In genomic region chr3:33442190-33442589, GRCh38 we compare ENCODE assay signal across 13 cellular contexts. TPM values are rescaled to one million over a fixed set of nuclear protein-coding genes. Genes with fewer than 3 reads are reported as not detected.
DNase-seq lines count a peak whose midpoint lies in the region; ATAC-seq and TF ChIP-seq lines count a peak whose summit lies in the region.
"Had no signal": no experiment of that assay in that cellular context is flagged by ENCODE, and none has a peak within 500 bp of the region (broad histone marks: within the 10 kb centered on the region; RNA-seq: fewer than 3 reads in every experiment).

No MANE protein-coding gene starts in this region.

- no peaks in the 10 kb centered on the region for H3K9me3 Mint-ChIP-seq in CD4-positive, alpha-beta T cell
- no peaks in the 10 kb centered on the region for H3K9me3 Mint-ChIP-seq in MCF 10A (ENCODE audit: unreplicated experiment)
- H3K9me3 Mint-ChIP-seq in osteocyte (ENCODE audit: unreplicated experiment) = no peaks in the 10 kb centered on the region

- peak overlapping the region; percentile 96; the same call in 1 of the 2 replicates for H3K9ac ChIP-seq in Karpas-422 (ENCODE audit: low read length)

- no peaks in the 10 kb centered on the region for H3K27me3 Mint-ChIP-seq in CD4-positive, alpha-beta T cell
- H3K27me3 Mint-ChIP-seq in MCF 10A (ENCODE audit: insufficient read depth, unreplicated experiment) = no peaks in the 10 kb centered on the region
- H3K27me3 Mint-ChIP-seq in osteocyte (ENCODE audit: unreplicated experiment) = no peaks in the 10 kb centered on the region

- H3K79me2 ChIP-seq in Karpas-422 (ENCODE audit: low read length) = peaks cover 27% of the 10 kb centered on the region

- POLR2A ChIA-PET in CD4-positive, alpha-beta T cell (lab: Charles Lee) = no interaction called here
- POLR2A ChIA-PET in MCF 10A (lab: Yijun Ruan, JAX) = interaction anchor here (0.6 to 7.0 kb wide), 6 partner anchors 14 to 357 kb away, joined by 3 to 135 read pairs (median 6); partner anchors contain the start of gene PDCD6IP

- no peaks in the 10 kb centered on the region for H3K27me3 ChIP-seq in CD4-positive, alpha-beta T cell (ENCODE audit: control insufficient read depth, insufficient read depth, low read length)
- H3K27me3 ChIP-seq in Karpas-422 (ENCODE audit: low read length) = no peaks in the 10 kb centered on the region

- peak overlapping the region; percentile 89 for H3K4me3 Mint-ChIP-seq in CD4-positive, alpha-beta T cell
- H3K4me3 Mint-ChIP-seq in MCF 10A (ENCODE audit: unreplicated experiment) (peak overlapping the region; percentile 99), osteocyte (ENCODE audit: unreplicated experiment) (peak overlapping the region; percentile 98)

- H3K36me3 Mint-ChIP-seq in CD4-positive, alpha-beta T cell (ENCODE audit: low read depth) = peaks cover 23% of the 10 kb centered on the region
- H3K36me3 Mint-ChIP-seq in MCF 10A (ENCODE audit: insufficient read depth, unreplicated experiment) (no peaks in the 10 kb centered on the region), osteocyte (ENCODE audit: unreplicated experiment) (no peaks in the 10 kb centered on the region)

- intact Hi-C loops in CD4-positive, alpha-beta T cell (cut with DNase I, micrococcal nuclease) = loop anchor here (2.0 to 10.0 kb wide), 6 partner anchors 275 to 755 kb away; partner anchors contain the start of genes PDCD6IP (in 2 of the 2), CLASP2 (in 1 of the 2), CNOT10 (in 1 of the 2) and GLB1 (in 1 of the 2)
- intact Hi-C loops in MCF 10A (cut with micrococcal nuclease) = no loop called here

- H3K27ac ChIP-seq in CD4-positive, alpha-beta T cell (ENCODE audit: low read depth, low read length) = peak overlapping the region; percentile 96
- H3K27ac ChIP-seq in Karpas-422 (ENCODE audit: low read length) = peak overlapping the region; percentile 98

- H3K4me1 Mint-ChIP-seq in CD4-positive, alpha-beta T cell (ENCODE audit: low read depth) = peaks cover 44% of the 10 kb centered on the region
- H3K4me1 Mint-ChIP-seq in MCF 10A (ENCODE audit: insufficient read depth, unreplicated experiment) (peaks cover 8% of the 10 kb centered on the region), osteocyte (ENCODE audit: unreplicated experiment) (peaks cover 31% of the 10 kb centered on the region)

- no peak for ATAC-seq in CD4-positive, alpha-beta T cell (ENCODE audit: poor library complexity)

- CTCF ChIA-PET in CD4-positive, alpha-beta T cell (lab: Charles Lee) = interaction anchor here (1.1 to 1.8 kb wide), 3 partner anchors 13 to 345 kb away, joined by 3 to 4 read pairs (median 3); no protein-coding TSS in a partner anchor
- CTCF ChIA-PET in MCF 10A (lab: Yijun Ruan, JAX) = interaction anchor here (0.6 to 1.2 kb wide), 2 partner anchors 12 to 424 kb away, joined by 3 to 4 read pairs; no protein-coding TSS in a partner anchor

- H3K27ac Mint-ChIP-seq in CD4-positive, alpha-beta T cell = peak overlapping the region; percentile 98
- H3K27ac Mint-ChIP-seq in MCF 10A (ENCODE audit: low read depth, unreplicated experiment) = no peak overlapping the region
- H3K27ac Mint-ChIP-seq in osteocyte (ENCODE audit: unreplicated experiment) = peak overlapping the region; percentile 100

- no peak for DNase-seq in CD4-positive, alpha-beta T cell
- DNase-seq in Karpas-422 (no peak), MCF 10A (ENCODE audit: unreplicated experiment) (no peak), osteocyte (ENCODE audit: extremely low spot score, unreplicated experiment) (no peak), Kasumi-1 (lab: John Stamatoyannopoulos, UW) (no peak), GF-D8 (lab: John Stamatoyannopoulos, UW) (no peak), superior temporal gyrus (ENCODE audit: extremely low spot score) (no peak), DMS53 (lab: John Stamatoyannopoulos, UW) (no peak)
- DNase-seq: cortex of kidney; HCEC 1CT; NCI-H1694; SHP77 treated with DMSO at 0.1 percent for 48 hours; stimulated activated CD4-positive, alpha-beta T cell treated with anti-CD3 and anti-CD28 coated beads, Interleukin-1b, Interleukin-23, amount 100 ng/mL, for 48 hours had no signal

- no peak overlapping the region for H2AFZ ChIP-seq in Karpas-422 (ENCODE audit: low read length)

- no peaks in the 10 kb centered on the region for H3K36me3 ChIP-seq in Karpas-422 (ENCODE audit: insufficient read depth, low read length)

- peak overlapping the region; percentile 86 for H3K4me2 ChIP-seq in Karpas-422 (ENCODE audit: low read depth, low read length, poor library complexity, severe bottlenecking)

- BruUV-seq in MCF 10A (replicated peaks; lab: Mats Ljungman, UMichigan) = no TSS peak

- H3K9me2 ChIP-seq in Karpas-422 (replicated peaks; ENCODE audit: insufficient read depth, low read length) = no peaks in the 10 kb centered on the region

- peaks cover 25% of the 10 kb centered on the region for H4K20me1 ChIP-seq in Karpas-422 (ENCODE audit: insufficient read depth, low read depth, low read length)

- peak overlapping the region; percentile 88 for H3K4me3 ChIP-seq in Karpas-422 (ENCODE audit: low read length)

- H3K4me1 ChIP-seq in Karpas-422 (ENCODE audit: low read length) = peaks cover 23% of the 10 kb centered on the region

- H3K9me3 ChIP-seq in CD4-positive, alpha-beta T cell (ENCODE audit: control insufficient read depth, low read length) = no peaks in the 10 kb centered on the region
- no peaks in the 10 kb centered on the region for H3K9me3 ChIP-seq in Karpas-422 (ENCODE audit: low read length)

- TF ChIP-seq CTCF in CD4-positive, alpha-beta T cell (IDR thresholded peaks at IDR 0.05) = no peak
- TF ChIP-seq CTCF in MCF 10A (IDR thresholded peaks at IDR 0.05; ENCODE audit: unreplicated experiment) (no peak), osteocyte (IDR thresholded peaks at IDR 0.05) (no peak)

RNA-seq across cellular contexts. Expression of gene UBP1, which starts 2.0 kb away (rescaled TPM):
- 10 to 100 TPM; 59.5 to 61.6 TPM for total RNA-seq in CD4-positive, alpha-beta T cell
- 86.8 and 95.7 TPM in 2 replicates for total RNA-seq in Karpas-422 (2014; rRNA removed; shearing (Covaris generic); ENCODE audit: low replicate concordance)
- total RNA-seq in MCF 10A (2022) (55.6 and 72.6 TPM in 2 replicates), osteocyte (53.2 and 57.0 TPM in 2 replicates)
